Comparison of ENCODE assay signal across 28 cellular contexts in the genomic region with DNA sequence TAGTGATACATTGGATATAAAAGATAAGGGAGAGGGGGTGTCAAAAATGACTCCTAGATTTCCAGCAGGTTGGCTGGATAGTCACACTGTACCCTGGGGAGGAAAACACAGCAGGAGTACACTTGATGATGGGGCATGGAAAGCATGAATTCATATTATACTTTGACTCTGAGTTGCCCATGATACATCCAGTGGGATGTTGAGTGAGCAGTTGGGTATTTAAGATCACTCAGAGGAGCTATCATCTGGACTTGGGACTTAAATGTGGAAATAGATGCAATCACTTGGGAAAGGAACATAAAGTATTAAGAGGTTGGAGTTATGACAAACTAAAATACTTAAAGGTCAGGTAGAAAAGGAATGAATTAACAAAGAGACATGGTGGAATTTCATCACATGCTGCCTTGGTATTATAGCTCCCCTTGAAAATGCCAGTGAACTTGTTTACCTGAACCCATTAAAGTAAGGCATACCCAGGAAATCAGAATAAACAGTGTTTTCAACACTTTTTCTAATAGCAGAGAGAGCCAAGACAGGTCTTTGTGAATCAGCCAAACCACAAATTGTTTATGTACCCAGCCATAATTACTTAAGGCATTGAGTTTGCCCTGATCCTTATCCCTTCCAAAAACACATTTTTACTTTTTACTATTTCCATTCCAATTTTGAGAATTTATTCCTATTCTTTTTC. TPM values are rescaled to one million over a fixed set of nuclear protein-coding genes. Genes with fewer than 3 reads are reported as not detected.
DNase-seq lines count a peak whose midpoint lies in the region; ATAC-seq, FAIRE-seq and TF ChIP-seq lines count a peak whose summit lies in the region.
"Had no signal": no experiment of that assay in that cellular context is flagged by ENCODE, and none has a peak within 500 bp of the region (broad histone marks: within the 10 kb centered on the region; RNA-seq: fewer than 3 reads in every experiment).

No MANE protein-coding gene starts in this region.

- H3K27ac ChIP-seq in ACC112 (ENCODE audit: low read depth, low read length), result peak overlapping the region; percentile 56
- no peak overlapping the region for H3K27ac ChIP-seq in astrocyte (ENCODE audit: low read depth, low read length)
- no peak overlapping the region for H3K27ac ChIP-seq in right cardiac atrium (ENCODE audit: low read length)
- H3K27ac ChIP-seq: ascending aorta, colonic mucosa, gastrocnemius medialis, parathyroid adenoma, SJCRH30, skin epidermis, stomach, upper lobe of left lung had no signal

- H3K4me2 ChIP-seq in astrocyte (ENCODE audit: low read length), result no peak overlapping the region

- peak; percentile 9 for FAIRE-seq in astrocyte (lab: Jason Lieb, UNC)

- H3K27ac Mint-ChIP-seq in astrocyte (ENCODE audit: unreplicated experiment), result no peak overlapping the region
- no peak overlapping the region for H3K27ac Mint-ChIP-seq in activated T-cell treated with anti-CD3 and anti-CD28 coated beads, Interleukin-2, amount 50 U/mL, for 24 hours
- H3K27ac Mint-ChIP-seq: activated CD4-positive, alpha-beta memory T cell treated with anti-CD3 and anti-CD28 coated beads, Interleukin-2, amount 10 ng/mL, durations not matched to agents 7 days and 5 days; activated naive CD4-positive, alpha-beta T cell treated with anti-CD3 and anti-CD28 coated beads for 36 hours; naive thymus-derived CD8-positive, alpha-beta T cell; T-helper 2 cell treated with Interferon-gamma antibody and Interleukin-4, amounts not matched to agents 5 μg/mL and 100 μg/mL, for 36 hours had no signal

- H3K36me3 Mint-ChIP-seq in astrocyte (ENCODE audit: low read depth, unreplicated experiment), result no peaks in the 10 kb centered on the region
- no peaks in the 10 kb centered on the region for H3K36me3 Mint-ChIP-seq in activated T-cell treated with anti-CD3 and anti-CD28 coated beads, Interleukin-2, amount 50 U/mL, for 24 hours (ENCODE audit: low read depth)
- H3K36me3 Mint-ChIP-seq: CD4-positive, CD25-positive, alpha-beta regulatory T cell; naive thymus-derived CD8-positive, alpha-beta T cell had no signal

- peaks cover 36% of the 10 kb centered on the region for H3K4me1 ChIP-seq in ACC112 (ENCODE audit: control insufficient read depth, insufficient read depth, low read length, unreplicated experiment)
- peaks cover 10% of the 10 kb centered on the region for H3K4me1 ChIP-seq in astrocyte (ENCODE audit: insufficient read depth, low read length)
- H3K4me1 ChIP-seq in right cardiac atrium (ENCODE audit: control insufficient read depth, insufficient read depth, low read length), result peaks cover 4% of the 10 kb centered on the region
- H3K4me1 ChIP-seq: colonic mucosa, gastrocnemius medialis, parathyroid adenoma, upper lobe of left lung had no signal

- ATAC-seq in right cardiac atrium, result no peak
- ATAC-seq: gastrocnemius medialis; left cardiac atrium; naive thymus-derived CD8-positive, alpha-beta T cell had no signal

- H3K36me3 ChIP-seq in ACC112 (ENCODE audit: insufficient read depth, low read length) (no peaks in the 10 kb centered on the region), astrocyte (ENCODE audit: insufficient read depth, low read length) (no peaks in the 10 kb centered on the region)
- H3K36me3 ChIP-seq: ascending aorta, colonic mucosa, gastrocnemius medialis, SJCRH30, stomach, upper lobe of left lung had no signal

- DNase-seq in HCEC 1CT (peak; percentile 68), astrocyte (ENCODE audit: low read depth) (peak; percentile 33), fibroblast of villous mesenchyme (ENCODE audit: low read depth) (peak; percentile 51), ureter (ENCODE audit: low spot score) (no peak), right cardiac atrium (no peak), MV-4-11 (lab: John Stamatoyannopoulos, UW) (no peak)
- no peak for DNase-seq in activated T-cell treated with anti-CD3 and anti-CD28 coated beads, Interleukin-2, amount 50 U/mL, for 24 hours
- DNase-seq: activated CD4-positive, alpha-beta memory T cell treated with anti-CD3 and anti-CD28 coated beads, Interleukin-2, amount 10 ng/mL, durations not matched to agents 7 days and 5 days; activated CD4-positive, CD25-positive, alpha-beta regulatory T cell; activated naive CD4-positive, alpha-beta T cell treated with anti-CD3 and anti-CD28 coated beads for 36 hours; activated T-cell treated with anti-CD3 and anti-CD28 coated beads, Interleukin-2, amount 50 U/mL, for 1 hour; CD4-positive, CD25-positive, alpha-beta regulatory T cell; colonic mucosa; DMS 273 treated with DMSO at 0.1 percent for 48 hours; gastrocnemius medialis; Kasumi-1; left cardiac atrium; naive thymus-derived CD8-positive, alpha-beta T cell; NCI-H2227 treated with DMSO at 0.1 percent for 48 hours; stimulated activated CD4-positive, alpha-beta T cell treated with anti-CD3 and anti-CD28 coated beads, Interleukin-4, amount 100 ng/mL, for 24 hours; stomach; upper lobe of left lung had no signal

- H3K79me2 ChIP-seq in ACC112 (ENCODE audit: control insufficient read depth, insufficient read depth, low read length, unreplicated experiment) (no peaks in the 10 kb centered on the region), astrocyte (ENCODE audit: insufficient read depth, low read length) (no peaks in the 10 kb centered on the region)
- H3K79me2 ChIP-seq: parathyroid adenoma had no signal

- no peak overlapping the region for H3K9ac ChIP-seq in astrocyte (ENCODE audit: low read length)
- H3K9ac ChIP-seq: parathyroid adenoma had no signal

- peaks cover 14% of the 10 kb centered on the region for H3K4me1 Mint-ChIP-seq in astrocyte (ENCODE audit: low read depth, unreplicated experiment)
- no peaks in the 10 kb centered on the region for H3K4me1 Mint-ChIP-seq in activated T-cell treated with anti-CD3 and anti-CD28 coated beads, Interleukin-2, amount 50 U/mL, for 24 hours (ENCODE audit: low read depth)
- H3K4me1 Mint-ChIP-seq: activated CD4-positive, alpha-beta memory T cell treated with anti-CD3 and anti-CD28 coated beads, Interleukin-2, amount 10 ng/mL, durations not matched to agents 7 days and 5 days; CD4-positive, CD25-positive, alpha-beta regulatory T cell; naive thymus-derived CD8-positive, alpha-beta T cell had no signal

- intact Hi-C loops in right cardiac atrium (cut with DNase I), result no loop called here

- H3K27me3 ChIP-seq in ACC112 (ENCODE audit: insufficient read depth, low read length) (no peaks in the 10 kb centered on the region), astrocyte (ENCODE audit: insufficient read depth, low read length) (no peaks in the 10 kb centered on the region), right cardiac atrium (ENCODE audit: control insufficient read depth, insufficient read depth) (no peaks in the 10 kb centered on the region)
- H3K27me3 ChIP-seq: ascending aorta, colonic mucosa, gastrocnemius medialis, SJCRH30, stomach, upper lobe of left lung had no signal

- TF ChIP-seq CTCF in astrocyte (IDR thresholded peaks at IDR 0.05; ENCODE audit: insufficient read depth, low read depth, low read length), result no peak
- no peak for TF ChIP-seq CTCF in fibroblast of villous mesenchyme (IDR thresholded peaks at IDR 0.05; ENCODE audit: insufficient read depth, low read depth, low read length)

- no peak overlapping the region for H3K4me3 Mint-ChIP-seq in astrocyte (ENCODE audit: unreplicated experiment)
- no peak overlapping the region for H3K4me3 Mint-ChIP-seq in activated T-cell treated with anti-CD3 and anti-CD28 coated beads, Interleukin-2, amount 50 U/mL, for 24 hours
- H3K4me3 Mint-ChIP-seq: activated CD4-positive, alpha-beta memory T cell treated with anti-CD3 and anti-CD28 coated beads, Interleukin-2, amount 10 ng/mL, durations not matched to agents 7 days and 5 days; activated naive CD4-positive, alpha-beta T cell treated with anti-CD3 and anti-CD28 coated beads for 36 hours; CD4-positive, CD25-positive, alpha-beta regulatory T cell; naive thymus-derived CD8-positive, alpha-beta T cell; T-helper 2 cell treated with Interferon-gamma antibody and Interleukin-4, amounts not matched to agents 5 μg/mL and 100 μg/mL, for 36 hours had no signal

- H3K9me3 ChIP-seq in astrocyte (ENCODE audit: insufficient read depth, low read depth, low read length) (no peaks in the 10 kb centered on the region), right cardiac atrium (ENCODE audit: control insufficient read depth, low read length) (no peaks in the 10 kb centered on the region)
- H3K9me3 ChIP-seq: ascending aorta, colonic mucosa, gastrocnemius medialis, stomach, upper lobe of left lung had no signal

- no peaks in the 10 kb centered on the region for H4K20me1 ChIP-seq in astrocyte (ENCODE audit: insufficient read depth, low read length)

- no peaks in the 10 kb centered on the region for H3K27me3 Mint-ChIP-seq in astrocyte (ENCODE audit: low read depth, unreplicated experiment)
- peaks cover 20% of the 10 kb centered on the region for H3K27me3 Mint-ChIP-seq in activated T-cell treated with anti-CD3 and anti-CD28 coated beads, Interleukin-2, amount 50 U/mL, for 24 hours
- H3K27me3 Mint-ChIP-seq: CD4-positive, CD25-positive, alpha-beta regulatory T cell had no signal

- H3K9me3 Mint-ChIP-seq in astrocyte (ENCODE audit: unreplicated experiment), result no peaks in the 10 kb centered on the region
- no peaks in the 10 kb centered on the region for H3K9me3 Mint-ChIP-seq in activated T-cell treated with anti-CD3 and anti-CD28 coated beads, Interleukin-2, amount 50 U/mL, for 24 hours
- H3K9me3 Mint-ChIP-seq: activated CD4-positive, alpha-beta memory T cell treated with anti-CD3 and anti-CD28 coated beads, Interleukin-2, amount 10 ng/mL, durations not matched to agents 7 days and 5 days; activated naive CD4-positive, alpha-beta T cell treated with anti-CD3 and anti-CD28 coated beads for 36 hours; T-helper 2 cell treated with Interferon-gamma antibody and Interleukin-4, amounts not matched to agents 5 μg/mL and 100 μg/mL, for 36 hours had no signal

- no peak overlapping the region for H3K4me3 ChIP-seq in ACC112 (ENCODE audit: low read depth, low read length)
- no peak overlapping the region for H3K4me3 ChIP-seq in astrocyte (ENCODE audit: insufficient read depth, low read depth, low read length)
- no peak overlapping the region for H3K4me3 ChIP-seq in fibroblast of villous mesenchyme (ENCODE audit: low read depth, low read length)
- H3K4me3 ChIP-seq in right cardiac atrium (ENCODE audit: low read length), result no peak overlapping the region
- H3K4me3 ChIP-seq: ascending aorta, colonic mucosa, gastrocnemius medialis, SJCRH30, skin epidermis, stomach, upper lobe of left lung had no signal

- H2AFZ ChIP-seq in ACC112 (ENCODE audit: low read length, unreplicated experiment) (no peak overlapping the region), astrocyte (ENCODE audit: low read depth, low read length) (no peak overlapping the region)
- H2AFZ ChIP-seq: parathyroid adenoma had no signal

RNA-seq across cellular contexts. Expression of a gene that starts 49.9 kb away (rescaled TPM):
- total RNA-seq in astrocyte, result 1.1 and 2.1 TPM in 2 replicates
- total RNA-seq in fibroblast of villous mesenchyme, result 4.2 and 7.8 TPM in 2 replicates
- total RNA-seq in ureter, result 43.0 TPM
- total RNA-seq in right cardiac atrium, result 10 to 100 TPM; 33.2 to 69.5 (median 51.5) TPM
- polyA plus RNA-seq in right cardiac atrium, result 14.5 TPM
- total RNA-seq: activated CD4-positive, alpha-beta memory T cell treated with anti-CD3 and anti-CD28 coated beads, Interleukin-2, amount 10 ng/mL, durations not matched to agents 7 days and 5 days; activated naive CD4-positive, alpha-beta T cell treated with anti-CD3 and anti-CD28 coated beads for 36 hours; CD4-positive, CD25-positive, alpha-beta regulatory T cell; naive thymus-derived CD8-positive, alpha-beta T cell had no signal
- polyA plus RNA-seq: naive thymus-derived CD8-positive, alpha-beta T cell had no signal

Comparison
In these comparisons a context has a peak if more than half of its experiments do, and no peak if none do; other contexts are left out.
1. DNase-seq: peak in HCEC 1CT (single experiment), astrocyte (single experiment) and fibroblast of villous mesenchyme (single experiment); none in activated T-cell treated with anti-CD3 and anti-CD28 coated beads, Interleukin-2, amount 50 U/mL, for 24 hours (single experiment), ureter (single experiment), right cardiac atrium (0 of 3) and MV-4-11 (single experiment).